In the genomic region with DNA sequence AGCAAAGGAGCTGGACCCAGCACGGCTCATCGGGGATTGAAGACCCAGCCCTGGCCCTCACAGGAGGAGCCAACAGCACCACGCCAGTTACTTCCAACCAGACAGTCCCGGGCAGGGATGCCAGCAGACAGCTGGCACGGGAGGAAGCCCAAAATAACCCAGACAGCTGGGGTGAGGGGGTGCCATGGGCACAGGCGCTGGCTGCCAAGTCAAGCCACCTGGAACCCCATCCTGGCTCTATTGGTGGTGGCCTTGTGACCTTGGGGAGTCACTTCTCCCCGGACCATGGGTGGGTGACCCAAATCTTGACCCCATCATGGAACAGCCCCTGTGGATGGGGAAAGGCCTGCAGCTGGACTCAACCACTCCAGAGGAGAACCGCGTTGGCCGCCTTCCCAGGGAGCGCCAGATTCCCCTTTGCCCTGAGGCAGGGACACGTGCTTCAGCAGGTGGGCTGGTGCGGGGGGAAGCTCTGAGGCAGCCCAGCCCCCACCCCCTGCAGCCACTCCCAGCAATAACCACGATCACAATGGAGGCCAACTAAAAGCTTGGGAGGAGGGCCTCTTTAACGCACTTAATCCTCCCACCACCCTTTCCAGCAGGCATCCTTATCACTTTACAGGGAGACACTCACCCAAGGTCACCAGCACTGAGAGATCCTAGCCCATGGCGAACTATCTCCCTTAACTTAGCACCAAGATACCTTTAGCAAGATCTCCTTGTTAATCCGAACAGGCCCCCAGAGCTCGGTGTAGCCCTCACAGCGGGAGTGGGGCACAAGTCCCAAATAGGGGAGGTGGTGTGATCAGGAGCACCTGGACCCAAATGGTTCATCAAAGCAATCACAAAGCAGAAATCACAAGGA, we compare ENCODE assay signal across 8 cellular contexts. TPM values are rescaled to one million over a fixed set of nuclear protein-coding genes. Genes with fewer than 3 reads are reported as not detected.
A peak's percentile ranks its signal among the peaks of the same experiment; 100 is the strongest.
DNase-seq lines count a peak whose midpoint lies in the region; ATAC-seq, FAIRE-seq and TF ChIP-seq lines count a peak whose summit lies in the region.

No MANE protein-coding gene starts in this region.

- no peaks in the 10 kb centered on the region for H3K36me3 ChIP-seq in pancreas

- H3K4me1 Mint-ChIP-seq in glutamatergic neuron (ENCODE audit: low read depth, unreplicated experiment), result peaks cover 22% of the 10 kb centered on the region

- TF ChIP-seq CTCF in glutamatergic neuron (IDR thresholded peaks at IDR 0.05; ENCODE audit: partially characterized antibody, unreplicated experiment) (no peak), pancreas (IDR thresholded peaks at IDR 0.05) (no peak)

- ATAC-seq in pancreas (no peak), HG02885 (IDR thresholded peaks at IDR 0.05; ENCODE audit: poor library complexity, unreplicated experiment) (no peak), GM18907 (IDR thresholded peaks at IDR 0.05; ENCODE audit: unreplicated experiment) (no peak)

- no peaks in the 10 kb centered on the region for H3K27me3 ChIP-seq in pancreas

- DNase-seq in COR-L47 (lab: John Stamatoyannopoulos, UW) (peak; percentile 97), NCI-H1694 (lab: John Stamatoyannopoulos, UW) (peak; percentile 68), glutamatergic neuron (peak; percentile 84), pancreas (peak; percentile 68 to 89 (median 82))
- peak; percentile 30 to 33 for DNase-seq in activated T-cell treated with anti-CD3 and anti-CD28 coated beads, Interleukin-2, amount 50 U/mL, for 48 hours
- no peak for DNase-seq in stimulated activated CD4-positive, alpha-beta T cell treated with anti-CD3 and anti-CD28 coated beads, Interleukin-12 subunit alpha, Interleukin-12 subunit beta, amount 100 ng/mL, for 4 hours

- WGBS in pancreas, 2 donors, result 15 to 18% methylated on average over 19 of the region's 19 CpGs

- peak overlapping the region; percentile 98 to 100 (median 100) for H3K27ac ChIP-seq in pancreas

- peaks cover 9% of the 10 kb centered on the region for H3K36me3 Mint-ChIP-seq in glutamatergic neuron (ENCODE audit: unreplicated experiment)

- H3K4me1 ChIP-seq in pancreas, result peaks cover 34 to 48% (median 45%) of the 10 kb centered on the region in 3 donors

- no peaks in the 10 kb centered on the region for H3K9me3 ChIP-seq in pancreas

- H3K9me3 Mint-ChIP-seq in glutamatergic neuron (ENCODE audit: unreplicated experiment), result peaks cover 55% of the 10 kb centered on the region

- peak overlapping the region; percentile 92 for H3K4me3 Mint-ChIP-seq in glutamatergic neuron (ENCODE audit: unreplicated experiment)

- peak overlapping the region in 3 of 4 donors; percentile 7 to 68 (median 65) for H3K4me3 ChIP-seq in pancreas

- intact Hi-C loops in pancreas (cut with DNase I), result loop anchor here in 1 of 3 donors (10.0 kb wide), 1 partner anchor 87 kb away; the partner anchor contains the start of gene PSMD9

- H3K27ac Mint-ChIP-seq in glutamatergic neuron (ENCODE audit: unreplicated experiment), result peak overlapping the region; percentile 98

- peaks cover 57% of the 10 kb centered on the region for H3K27me3 Mint-ChIP-seq in glutamatergic neuron (ENCODE audit: unreplicated experiment)

- FAIRE-seq in pancreas (lab: Jason Lieb, UNC), result no peak

RNA-seq across cellular contexts. Expression of gene RHOF, which starts 4.7 kb away (rescaled TPM):
- 31.1 TPM for total RNA-seq in glutamatergic neuron (ENCODE audit: unreplicated experiment)
- 10 to 100 TPM in 1 of 6 donors, 1 to 10 TPM in 5; 3.6 to 12.6 (median 4.9) TPM for total RNA-seq in pancreas
- polyA plus RNA-seq in pancreas, result 1 to 10 TPM; 2.8 to 5.6 TPM

RNA-seq across cellular contexts. Expression of gene SETD1B, which starts 5.6 kb away (rescaled TPM):
- 35.0 TPM for total RNA-seq in glutamatergic neuron (ENCODE audit: unreplicated experiment)
- 10 to 100 TPM; 10.5 to 16.3 (median 12.2) TPM for total RNA-seq in pancreas
- 10 to 100 TPM in 1 of 2 donors, 1 to 10 TPM in 1; 9.2 to 18.5 TPM for polyA plus RNA-seq in pancreas
